In the genomic region with DNA sequence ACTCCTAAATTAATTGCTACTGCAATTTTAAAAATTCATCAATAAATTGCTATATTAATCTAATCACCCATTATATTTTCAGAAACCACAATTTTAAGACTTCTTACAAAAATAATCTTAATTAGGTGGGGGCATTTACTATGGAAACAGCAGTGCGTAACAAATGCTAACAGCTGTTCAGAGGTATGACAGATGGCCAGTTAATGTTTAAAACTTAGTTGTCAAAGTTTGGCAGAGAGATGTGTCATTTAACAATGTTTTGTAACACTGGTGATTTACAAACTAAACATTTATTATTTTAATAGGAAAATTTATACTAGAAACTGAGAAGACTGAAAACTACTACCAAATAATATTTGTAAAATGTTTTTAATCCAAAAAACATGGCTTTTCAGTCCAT, we compare ENCODE assay signal across 15 cellular contexts.
"Had no signal": no experiment of that assay in that cellular context is flagged by ENCODE, and none has a peak within 500 bp of the region (broad histone marks: within the 10 kb centered on the region; RNA-seq: fewer than 3 reads in every experiment).

No MANE protein-coding gene starts in this region.

- H3K27me3 ChIP-seq: adrenal gland, cardiac muscle cell, stomach, testis, upper lobe of left lung had no signal

- H3K4me3 ChIP-seq: adrenal gland, cardiac muscle cell, psoas muscle, stomach, testis, upper lobe of left lung had no signal

- ATAC-seq: psoas muscle, sciatic nerve had no signal

- DNase-seq: activated CD4-positive, alpha-beta memory T cell treated with anti-CD3 and anti-CD28 coated beads, Interleukin-2, amount 10 ng/mL, durations not matched to agents 7 days and 5 days; activated CD4-positive, alpha-beta T cell treated with anti-CD3 and anti-CD28 coated beads for 4 hours; activated naive CD4-positive, alpha-beta T cell treated with anti-CD3 and anti-CD28 coated beads, Interleukin-2, amount 10 ng/mL, durations not matched to agents 7 days and 5 days; activated T-cell treated with anti-CD3 and anti-CD28 coated beads, Interleukin-2, amount 50 U/mL, for 24 hours; adrenal gland; erythroblast; hippocampal formation; mesenchymal stem cell; psoas muscle; stimulated activated CD4-positive, alpha-beta T cell treated with anti-CD3 and anti-CD28 coated beads, Interleukin-1b, Interleukin-23, amount 100 ng/mL, for 48 hours; stomach; testis; upper lobe of left lung had no signal

- H3K27ac ChIP-seq: cardiac muscle cell, psoas muscle, stomach, testis, upper lobe of left lung had no signal

- H3K36me3 ChIP-seq: adrenal gland, cardiac muscle cell, stomach, upper lobe of left lung had no signal

- H3K9me3 ChIP-seq: adrenal gland, stomach, testis, upper lobe of left lung had no signal

- H3K4me1 ChIP-seq: psoas muscle, stomach, testis, upper lobe of left lung had no signal
